Comparison of ENCODE assay signal across 1 cellular context in the genomic region with DNA sequence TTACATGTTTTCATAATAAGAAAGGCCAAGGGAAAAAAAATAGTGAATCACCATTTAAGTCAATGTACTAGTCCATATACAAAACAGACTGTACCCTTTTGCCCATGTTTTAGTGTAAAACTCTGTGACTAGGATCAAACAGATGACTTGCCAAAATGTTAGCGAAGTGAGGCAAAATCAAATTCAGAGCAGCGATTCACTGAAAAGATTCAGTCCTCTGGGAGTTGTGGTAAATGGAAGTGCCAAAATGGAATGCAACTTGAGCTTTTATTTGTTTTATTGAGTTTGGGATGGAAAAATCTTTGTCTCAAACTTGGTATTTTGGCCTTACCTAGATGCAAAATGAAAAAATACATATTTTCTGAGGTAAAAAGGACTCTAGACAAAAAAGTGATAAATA.
TF ChIP-seq lines count a peak whose summit lies in the region.

No MANE protein-coding gene starts in this region.

TF ChIP-seq in IMR-90, 13 proteins besides CTCF, POLR2A, EP300 and RAD21:
- TF ChIP-seq, protein P1, sequence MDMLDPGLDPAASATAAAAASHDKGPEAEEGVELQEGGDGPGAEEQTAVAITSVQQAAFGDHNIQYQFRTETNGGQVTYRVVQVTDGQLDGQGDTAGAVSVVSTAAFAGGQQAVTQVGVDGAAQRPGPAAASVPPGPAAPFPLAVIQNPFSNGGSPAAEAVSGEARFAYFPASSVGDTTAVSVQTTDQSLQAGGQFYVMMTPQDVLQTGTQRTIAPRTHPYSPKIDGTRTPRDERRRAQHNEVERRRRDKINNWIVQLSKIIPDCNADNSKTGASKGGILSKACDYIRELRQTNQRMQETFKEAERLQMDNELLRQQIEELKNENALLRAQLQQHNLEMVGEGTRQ (IDR thresholded peaks at IDR 0.05; ENCODE audit: low read depth, low read length), result no peak
- TF ChIP-seq FOS (IDR thresholded peaks at IDR 0.05; ENCODE audit: low read depth, low read length) (no peak), BHLHE40 (IDR thresholded peaks at IDR 0.05; ENCODE audit: low read depth, low read length) (no peak), RCOR1 (IDR thresholded peaks at IDR 0.05; ENCODE audit: insufficient replicate concordance, low read length) (no peak), NFE2L2 (IDR thresholded peaks at IDR 0.05; ENCODE audit: low read depth, low read length) (no peak), CEBPB (IDR thresholded peaks at IDR 0.05; ENCODE audit: low read depth, low read length) (no peak), RFX5 (IDR thresholded peaks at IDR 0.05; ENCODE audit: low read depth, low read length) (no peak), MAZ (IDR thresholded peaks at IDR 0.05; ENCODE audit: borderline replicate concordance, low read depth, low read length) (no peak), SMC3 (IDR thresholded peaks at IDR 0.05; ENCODE audit: low read depth, low read length) (no peak), MXI1 (IDR thresholded peaks at IDR 0.05; ENCODE audit: borderline replicate concordance, low read depth, low read length) (no peak), MAFK (IDR thresholded peaks at IDR 0.05; ENCODE audit: low read depth, low read length) (no peak), CHD1 (IDR thresholded peaks at IDR 0.05; ENCODE audit: low read depth, low read length) (no peak)
- TF ChIP-seq, protein P2, sequence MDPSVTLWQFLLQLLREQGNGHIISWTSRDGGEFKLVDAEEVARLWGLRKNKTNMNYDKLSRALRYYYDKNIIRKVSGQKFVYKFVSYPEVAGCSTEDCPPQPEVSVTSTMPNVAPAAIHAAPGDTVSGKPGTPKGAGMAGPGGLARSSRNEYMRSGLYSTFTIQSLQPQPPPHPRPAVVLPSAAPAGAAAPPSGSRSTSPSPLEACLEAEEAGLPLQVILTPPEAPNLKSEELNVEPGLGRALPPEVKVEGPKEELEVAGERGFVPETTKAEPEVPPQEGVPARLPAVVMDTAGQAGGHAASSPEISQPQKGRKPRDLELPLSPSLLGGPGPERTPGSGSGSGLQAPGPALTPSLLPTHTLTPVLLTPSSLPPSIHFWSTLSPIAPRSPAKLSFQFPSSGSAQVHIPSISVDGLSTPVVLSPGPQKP (IDR thresholded peaks at IDR 0.05; ENCODE audit: borderline replicate concordance, low read depth, low read length), result no peak
